Comparison of ENCODE assay signal across 9 cellular contexts in the genomic region with DNA sequence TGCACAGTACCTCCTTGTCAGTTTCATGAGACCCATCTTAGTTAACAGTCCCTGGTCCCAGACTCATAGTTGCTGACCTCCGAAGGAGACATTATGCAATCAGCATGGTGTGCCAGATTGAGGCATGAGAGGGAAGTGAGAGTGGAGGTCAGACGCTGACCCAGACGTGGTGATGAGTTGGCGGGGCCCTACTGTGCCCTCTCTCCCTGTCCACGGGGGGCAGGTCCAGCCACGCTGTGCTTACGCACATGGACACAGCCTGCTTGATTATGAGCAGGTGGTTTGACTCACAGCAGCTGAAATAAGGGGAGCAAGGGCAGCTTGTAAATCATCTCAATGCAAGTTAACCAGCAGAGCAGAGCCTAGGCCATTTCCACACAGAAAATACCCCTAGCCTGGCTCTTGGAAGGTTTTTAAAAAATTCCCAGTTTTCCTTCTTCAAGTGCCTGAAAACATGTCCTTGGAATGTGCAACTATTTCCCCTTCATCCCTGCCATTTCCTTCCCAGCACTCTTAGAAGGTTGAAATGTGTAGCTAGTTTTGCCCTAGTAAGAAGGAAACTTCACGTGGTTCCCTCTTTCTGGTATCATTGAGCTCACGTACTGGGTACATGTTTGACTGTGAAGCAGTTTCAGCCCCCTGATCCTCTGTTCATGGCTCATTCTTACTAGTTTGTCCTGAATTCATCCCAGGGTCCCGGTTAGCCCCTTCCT.
A peak's percentile ranks its signal among the peaks of the same experiment; 100 is the strongest.
DNase-seq lines count a peak whose midpoint lies in the region; ATAC-seq and TF ChIP-seq lines count a peak whose summit lies in the region.
"Had no signal": no experiment of that assay in that cellular context is flagged by ENCODE, and none has a peak within 500 bp of the region (broad histone marks: within the 10 kb centered on the region; RNA-seq: fewer than 3 reads in every experiment).

No MANE protein-coding gene starts in this region.

- peaks cover 94% of the 10 kb centered on the region for H3K36me3 Mint-ChIP-seq in activated CD4-positive, alpha-beta T cell treated with anti-CD3 and anti-CD28 coated beads, Interleukin-2, amount 10 ng/mL, durations not matched to agents 7 days and 5 days (ENCODE audit: low read depth)

- peaks cover 12% of the 10 kb centered on the region for H3K9me3 Mint-ChIP-seq in activated CD4-positive, alpha-beta T cell treated with anti-CD3 and anti-CD28 coated beads, Interleukin-2, amount 10 ng/mL, durations not matched to agents 7 days and 5 days

- peaks cover 0 to 9% of the 10 kb centered on the region in 2 donors for H3K4me1 ChIP-seq in uterus

- TF ChIP-seq CTCF in uterus (IDR thresholded peaks at IDR 0.05), result no peak

- H3K27ac Mint-ChIP-seq in activated CD4-positive, alpha-beta T cell treated with anti-CD3 and anti-CD28 coated beads, Interleukin-2, amount 10 ng/mL, durations not matched to agents 7 days and 5 days, result no peak overlapping the region

- no peaks in the 10 kb centered on the region for H3K9me3 ChIP-seq in uterus

- CTCF ChIA-PET in activated CD4-positive, alpha-beta T cell treated with anti-CD3 and anti-CD28 coated beads, Interleukin-2, amount 10 ng/mL, durations not matched to agents 7 days and 5 days (lab: Charles Lee), result interaction anchor here (1.0 to 1.8 kb wide), 2 partner anchors 9 to 241 kb away, joined by 4 read pairs; no protein-coding TSS in a partner anchor

- no peak for TF ChIP-seq POLR2A in uterus (IDR thresholded peaks at IDR 0.05)

- no peaks in the 10 kb centered on the region for H3K27me3 Mint-ChIP-seq in activated CD4-positive, alpha-beta T cell treated with anti-CD3 and anti-CD28 coated beads, Interleukin-2, amount 10 ng/mL, durations not matched to agents 7 days and 5 days

- DNase-seq in SIG-M5 treated with dmso at 0.1 percent for 504 hours (lab: John Stamatoyannopoulos, UW; ENCODE audit: unreplicated experiment) (peak; percentile 86), uterus (peak; percentile 87 to 88), NCI-H1105 (lab: John Stamatoyannopoulos, UW) (no peak)
- no peak for DNase-seq in activated CD4-positive, alpha-beta T cell treated with anti-CD3 and anti-CD28 coated beads, Interleukin-2, amount 10 ng/mL, durations not matched to agents 7 days and 5 days
- no peak for DNase-seq in NK-92 treated with Interleukin-12 subunit alpha and Interleukin-12 subunit beta, amount 100 ng/mL, for 24 hours (lab: John Stamatoyannopoulos, UW)

- H3K36me3 ChIP-seq in uterus, result no peaks in the 10 kb centered on the region

- H3K4me3 ChIP-seq in uterus, result no peak overlapping the region

- H3K27ac ChIP-seq in layer of hippocampus (ENCODE audit: low read depth, low read length) (peak overlapping the region; percentile 62), uterus (peak overlapping the region; percentile 42 to 67)
- H3K27ac ChIP-seq: KMS-11 had no signal

- peaks cover 6% of the 10 kb centered on the region for H3K4me1 Mint-ChIP-seq in activated CD4-positive, alpha-beta T cell treated with anti-CD3 and anti-CD28 coated beads, Interleukin-2, amount 10 ng/mL, durations not matched to agents 7 days and 5 days

- POLR2A ChIA-PET in activated CD4-positive, alpha-beta T cell treated with anti-CD3 and anti-CD28 coated beads, Interleukin-2, amount 10 ng/mL, durations not matched to agents 7 days and 5 days (lab: Charles Lee), result no interaction called here

- H3K27me3 ChIP-seq in layer of hippocampus (ENCODE audit: control insufficient read depth, insufficient read depth, low read length), result no peaks in the 10 kb centered on the region
- no peaks in the 10 kb centered on the region for H3K27me3 ChIP-seq in uterus

- ATAC-seq in GM18861 (IDR thresholded peaks at IDR 0.05; ENCODE audit: unreplicated experiment) (peak; percentile 43), HG02763 (IDR thresholded peaks at IDR 0.05; ENCODE audit: unreplicated experiment) (peak; percentile 52)

- no peak overlapping the region for H3K4me3 Mint-ChIP-seq in activated CD4-positive, alpha-beta T cell treated with anti-CD3 and anti-CD28 coated beads, Interleukin-2, amount 10 ng/mL, durations not matched to agents 7 days and 5 days

- intact Hi-C loops in uterus (cut with DNase I; ENCODE audit: low total_unique reads), result no loop called here

Comparison
In these comparisons a context has a peak if more than half of its experiments do, and no peak if none do; other contexts are left out.
1. DNase-seq: peak in SIG-M5 treated with dmso at 0.1 percent for 504 hours (single experiment) and uterus (2 of 2); none in NCI-H1105 (single experiment), activated CD4-positive, alpha-beta T cell treated with anti-CD3 and anti-CD28 coated beads, Interleukin-2, amount 10 ng/mL, durations not matched to agents 7 days and 5 days (single experiment) and NK-92 treated with Interleukin-12 subunit alpha and Interleukin-12 subunit beta, amount 100 ng/mL, for 24 hours (single experiment).